Comparison of ENCODE assay signal across 8 cellular contexts in genomic region chr17:21336541-21337294, GRCh38. TPM values are rescaled to one million over a fixed set of nuclear protein-coding genes. Genes with fewer than 3 reads are reported as not detected.
DNase-seq lines count a peak whose midpoint lies in the region; ATAC-seq, FAIRE-seq and TF ChIP-seq lines count a peak whose summit lies in the region.
"Not testable (repeated sequence)": the region's sequence is repeated elsewhere in the genome, so short reads cannot be mapped to it uniquely, and the experiment has no call there.
"Had no signal": no experiment of that assay in that cellular context is flagged by ENCODE, and none has a peak within 500 bp of the region (broad histone marks: within the 10 kb centered on the region; RNA-seq: fewer than 3 reads in every experiment).

No MANE protein-coding gene starts in this region.

- H3K36me3 ChIP-seq in bronchial epithelial cell (ENCODE audit: control insufficient read depth, insufficient read depth, low read length); osteoblast (ENCODE audit: insufficient read depth, low read length); gastrocnemius medialis: not testable (repeated sequence)

- in situ Hi-C loops in gastrocnemius medialis (cut with MboI; ENCODE audit: low sequenced_read_pairs in 4 of 4) = not testable (repeated sequence)

- not testable (repeated sequence) for H3K79me2 ChIP-seq in osteoblast (ENCODE audit: insufficient read depth, low read length)

- DNase-seq in ELF-1 (ENCODE audit: low read depth, low spot score) (peak; percentile 39), NB4 (ENCODE audit: low read depth) (peak; percentile 23), kidney tubule cell (ENCODE audit: low spot score) (peak; percentile 18), osteoblast (ENCODE audit: insufficient read length, low spot score, missing footprints) (peak; percentile 47), gastrocnemius medialis (peak in 1 of 2 donors; percentile 2)
- peak; percentile 4 for DNase-seq in activated T-cell treated with anti-CD3 and anti-CD28 coated beads, Interleukin-2, amount 50 U/mL, for 1 hour
- DNase-seq in bronchial epithelial cell (ENCODE audit: low read depth) = not testable (repeated sequence)

- not testable (repeated sequence) for H3K4me1 ChIP-seq in osteoblast (ENCODE audit: insufficient read depth, low read length); gastrocnemius medialis

- TF ChIP-seq POLR2A in NB4 (IDR thresholded peaks at IDR 0.05; ENCODE audit: extremely low read depth, insufficient read length); gastrocnemius medialis (IDR thresholded peaks at IDR 0.05): not testable (repeated sequence)

- intact Hi-C loops in gastrocnemius medialis (cut with DNase I; ENCODE audit: low total_unique reads) = loop anchor here (5.0 kb wide), 1 partner anchor 41 kb away; the partner anchor contains the start of gene KCNJ12

- H3K4me3 ChIP-seq in NB4 (ENCODE audit: low read depth, low read length); bronchial epithelial cell (ENCODE audit: low read depth, low read length); osteoblast (ENCODE audit: insufficient read depth, low read length); gastrocnemius medialis: not testable (repeated sequence)

- not testable (repeated sequence) for H3K4me2 ChIP-seq in osteoblast (ENCODE audit: insufficient read depth, low read length)

- not testable (repeated sequence) for ATAC-seq in gastrocnemius medialis

- not testable (repeated sequence) for H3K9me3 ChIP-seq in osteoblast (ENCODE audit: low read depth, low read length); gastrocnemius medialis

- not testable (repeated sequence) for H3K27me3 ChIP-seq in bronchial epithelial cell (ENCODE audit: control insufficient read depth, insufficient read depth, low read length); osteoblast (ENCODE audit: insufficient read depth, low read length); gastrocnemius medialis

- not testable (repeated sequence) for H2AFZ ChIP-seq in osteoblast (ENCODE audit: low read length)

- H3K27ac ChIP-seq in osteoblast (ENCODE audit: low read depth, low read length) = not testable (repeated sequence)
- peak overlapping the region; percentile 59 to 69 (median 65) for H3K27ac ChIP-seq in gastrocnemius medialis

- H4K20me1 ChIP-seq in osteoblast (ENCODE audit: insufficient read depth, low read length) = not testable (repeated sequence)

- peak; percentile 93 for FAIRE-seq in bronchial epithelial cell (lab: Jason Lieb, UNC)

- TF ChIP-seq CTCF in NB4 (IDR thresholded peaks at IDR 0.05; ENCODE audit: low read depth, low read length); bronchial epithelial cell (IDR thresholded peaks at IDR 0.05; ENCODE audit: insufficient read depth, low read length, severe bottlenecking); osteoblast (IDR thresholded peaks at IDR 0.05; ENCODE audit: extremely low read depth, low read depth, low read length); gastrocnemius medialis (IDR thresholded peaks at IDR 0.05 in 4 of 5, conservative IDR thresholded peaks at IDR 0.05 in 1 of 5): not testable (repeated sequence)

RNA-seq across cellular contexts. Expression of gene KCNJ12, which starts 39.4 kb away (rescaled TPM):
- total RNA-seq in bronchial epithelial cell (under 0.01 and 0.13 TPM in 2 replicates), osteoblast (under 0.01 and 0.29 TPM in 2 replicates), gastrocnemius medialis (10 to 100 TPM; 18.2 to 35.7 (median 29.2) TPM)
- total RNA-seq: SJSA1 had no signal

RNA-seq across cellular contexts. Expression of gene MAP2K3, which starts 52.2 kb away (rescaled TPM):
- total RNA-seq in bronchial epithelial cell = 5.3 and 7.7 TPM in 2 replicates
- 24.5 and 27.5 TPM in 2 replicates for total RNA-seq in osteoblast
- total RNA-seq in gastrocnemius medialis = 100 to 1,000 TPM in 1 of 4 donors, 10 to 100 TPM in 3; 15.7 to 170 (median 63.8) TPM

Comparison
In these comparisons a context has a peak if more than half of its experiments do, and no peak if none do; other contexts are left out.
1. RNA of gene KCNJ12, which starts 39.4 kb away (total RNA-seq): 18.2 to 35.7 TPM in gastrocnemius medialis; under 0.01 to 0.13 TPM in bronchial epithelial cell and under 0.01 to 0.29 TPM in osteoblast; every median in the first group is over 10 times any median in the second.